ENCODE assay signal across 8 cellular contexts in genomic region chr9:272251-273213, GRCh38.
DNase-seq lines count a peak whose midpoint lies in the region; ATAC-seq and TF ChIP-seq lines count a peak whose summit lies in the region.

No MANE protein-coding gene starts in this region.

- in situ Hi-C loops in HAP-1 (cut with MboI; ENCODE audit: low sequenced_read_pairs) = no loop called here

- TF ChIP-seq CTCF in GM10266 (IDR thresholded peaks at IDR 0.05; ENCODE audit: control insufficient read depth, insufficient read depth, low read depth, missing control alignments) = no peak

- DNase-seq in GM10266 (ENCODE audit: extremely low spot score) (peak; percentile 69), NAMALWA (ENCODE audit: low spot score) (peak; percentile 94), activated T-cell treated with anti-CD3 and anti-CD28 coated beads for 24 hours (ENCODE audit: low read depth) (peak; percentile 57), DMS153 (lab: John Stamatoyannopoulos, UW) (no peak), HAP-1 (ENCODE audit: low spot score in 2 of 2) (no peak), midbrain (lab: John Stamatoyannopoulos, UW) (no peak)

- peak overlapping the region; percentile 52 for H3K27ac ChIP-seq in muscle layer of duodenum (ENCODE audit: low read length)

- no peaks in the 10 kb centered on the region for H3K27me3 ChIP-seq in muscle layer of duodenum (ENCODE audit: low read depth, low read length)
- H3K27me3 ChIP-seq in HAP-1 (ENCODE audit: low read depth) = no peaks in the 10 kb centered on the region

- H3K4me1 ChIP-seq in muscle layer of duodenum (ENCODE audit: control insufficient read depth in 1 of 2, insufficient read depth in 2 of 2, low read length in 2 of 2) = no peaks in the 10 kb centered on the region
- no peaks in the 10 kb centered on the region for H3K4me1 ChIP-seq in HAP-1

- no peak overlapping the region for H3K4me3 ChIP-seq in muscle layer of duodenum (ENCODE audit: low read depth in 1 of 2, low read length in 2 of 2)
- H3K4me3 ChIP-seq in HAP-1 = no peak overlapping the region

- peak; percentile 98 for ATAC-seq in GM21723 (IDR thresholded peaks at IDR 0.05; ENCODE audit: unreplicated experiment)

- H3K36me3 ChIP-seq in muscle layer of duodenum (ENCODE audit: control insufficient read depth in 1 of 2, insufficient read depth in 2 of 2, low read length in 2 of 2) = no peaks in the 10 kb centered on the region
- no peaks in the 10 kb centered on the region for H3K36me3 ChIP-seq in HAP-1 (replicated peaks)

- H3K9me3 ChIP-seq in muscle layer of duodenum (ENCODE audit: control insufficient read depth in 1 of 2, low read length in 2 of 2) = no peaks in the 10 kb centered on the region
- no peaks in the 10 kb centered on the region for H3K9me3 ChIP-seq in HAP-1

Comparison
In these comparisons a context has a peak if more than half of its experiments do, and no peak if none do; other contexts are left out.
1. DNase-seq: peak in GM10266 (single experiment), NAMALWA (single experiment) and activated T-cell treated with anti-CD3 and anti-CD28 coated beads for 24 hours (single experiment); none in DMS153 (single experiment), HAP-1 (0 of 2) and midbrain (single experiment).